Comparison of ENCODE assay signal across 13 cellular contexts in the genomic region with DNA sequence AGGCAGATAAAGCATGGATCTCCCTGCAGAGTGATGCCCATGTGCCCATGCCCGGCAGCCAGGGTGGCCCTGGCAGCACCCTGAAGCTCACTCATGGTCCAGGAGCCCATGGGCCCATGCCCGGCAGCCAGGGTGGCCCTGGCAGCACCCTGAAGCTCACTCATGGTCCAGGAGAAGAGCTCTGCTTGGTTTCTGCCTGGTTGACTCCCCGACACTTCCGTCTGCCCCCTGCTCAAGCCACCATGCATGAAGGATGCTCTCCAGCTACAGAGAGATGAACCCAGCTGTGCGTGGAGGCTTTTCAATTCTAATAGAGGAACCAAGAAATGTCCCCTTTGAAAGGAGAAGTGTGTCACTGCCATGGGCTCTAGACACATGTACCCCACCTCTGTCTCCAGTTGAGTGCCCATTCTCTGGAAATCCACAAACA. TPM values are rescaled to one million over a fixed set of nuclear protein-coding genes. Genes with fewer than 3 reads are reported as not detected.
DNase-seq lines count a peak whose midpoint lies in the region; ATAC-seq and TF ChIP-seq lines count a peak whose summit lies in the region.
"Had no signal": no experiment of that assay in that cellular context is flagged by ENCODE, and none has a peak within 500 bp of the region (broad histone marks: within the 10 kb centered on the region; RNA-seq: fewer than 3 reads in every experiment).

No MANE protein-coding gene starts in this region.

- no peaks in the 10 kb centered on the region; the same call in 1 of the 2 replicates for H3K4me1 ChIP-seq in GM23338 (ENCODE audit: insufficient read depth)

- H3K4me3 ChIP-seq in GM23338: no peak overlapping the region

- H3K4me3 Mint-ChIP-seq in activated B cell treated with CpG ODN at 0.5 μM for 24 hours (peak overlapping the region; percentile 69), GM23338 (no peak overlapping the region)
- H3K4me3 Mint-ChIP-seq: activated CD8-positive, alpha-beta T cell treated with anti-CD3 and anti-CD28 coated beads for 36 hours had no signal

- H3K9me3 Mint-ChIP-seq in activated B cell treated with CpG ODN at 0.5 μM for 24 hours: no peaks in the 10 kb centered on the region
- H3K9me3 Mint-ChIP-seq in GM23338: no peaks in the 10 kb centered on the region
- H3K9me3 Mint-ChIP-seq: activated CD8-positive, alpha-beta T cell treated with anti-CD3 and anti-CD28 coated beads for 36 hours had no signal

- CTCF ChIA-PET in activated B cell treated with CpG ODN at 0.5 μM for 24 hours (lab: Charles Lee): interaction anchor here (0.6 to 1.7 kb wide), 7 partner anchors 25 to 235 kb away, joined by 3 to 15 read pairs (median 3); partner anchors contain the start of gene ARL2BP

- ATAC-seq in GM18505 (IDR thresholded peaks at IDR 0.05; ENCODE audit: unreplicated experiment): peak; percentile 67
- peak; percentile 65 for ATAC-seq in GM21360 (IDR thresholded peaks at IDR 0.05; ENCODE audit: unreplicated experiment)
- peak; percentile 66 for ATAC-seq in HG03064 (IDR thresholded peaks at IDR 0.05; ENCODE audit: low read depth, unreplicated experiment)
- peak; percentile 89 for ATAC-seq in activated B cell treated with CpG ODN at 0.5 μM for 24 hours (ENCODE audit: low read depth)
- ATAC-seq in GM23338: no peak
- ATAC-seq: activated CD8-positive, alpha-beta T cell treated with anti-CD3 and anti-CD28 coated beads for 36 hours; HepG2 had no signal

- H3K9me2 ChIP-seq in GM23338 (ENCODE audit: insufficient read depth): no peaks in the 10 kb centered on the region

- H3F3A ChIP-seq in GM23338 (replicated peaks; ENCODE audit: low read depth): peaks cover 4% of the 10 kb centered on the region

- no peak overlapping the region for H3K4me2 ChIP-seq in GM23338

- H3K36me3 Mint-ChIP-seq in activated B cell treated with CpG ODN at 0.5 μM for 24 hours (ENCODE audit: low read depth): no peaks in the 10 kb centered on the region
- H3K36me3 Mint-ChIP-seq in GM23338 (ENCODE audit: low read depth): no peaks in the 10 kb centered on the region

- intact Hi-C loops in activated B cell treated with CpG ODN at 0.5 μM for 24 hours (cut with micrococcal nuclease): loop anchor here (1.0 to 10.0 kb wide), 10 partner anchors 13 to 449 kb away; partner anchors contain the start of genes CCL22, CETP and KATNB1

- H3K27ac ChIP-seq in GM23338 (ENCODE audit: low read depth): no peak overlapping the region

- POLR2A ChIA-PET in activated B cell treated with CpG ODN at 0.5 μM for 24 hours (lab: Charles Lee): interaction anchor here (0.8 to 3.7 kb wide), 16 partner anchors 13 to 227 kb away, joined by 3 to 22 read pairs (median 8); partner anchors contain the start of genes CIAPIN1, COQ9, POLR2C and PSME3IP1

- H3K4me1 Mint-ChIP-seq in activated B cell treated with CpG ODN at 0.5 μM for 24 hours (peaks cover 68% of the 10 kb centered on the region), GM23338 (peaks cover 23% of the 10 kb centered on the region)

- no peaks in the 10 kb centered on the region for H3K79me2 ChIP-seq in GM23338 (replicated peaks; ENCODE audit: insufficient read depth)

- no peak for TF ChIP-seq CTCF in activated B cell treated with CpG ODN at 0.5 μM for 24 hours (IDR thresholded peaks at IDR 0.05)
- no peak for TF ChIP-seq CTCF in GM23338 (conservative IDR thresholded peaks at IDR 0.05; ENCODE audit: low read depth in 2 of 2)

- H2AFZ ChIP-seq in GM23338: no peak overlapping the region

- H3K27ac Mint-ChIP-seq in activated B cell treated with CpG ODN at 0.5 μM for 24 hours (peak overlapping the region; percentile 81), GM23338 (no peak overlapping the region)
- H3K27ac Mint-ChIP-seq: activated CD8-positive, alpha-beta T cell treated with anti-CD3 and anti-CD28 coated beads for 36 hours had no signal

- no peaks in the 10 kb centered on the region for H3K36me3 ChIP-seq in GM23338 (ENCODE audit: insufficient read depth)

- TF ChIP-seq POLR2A in GM18505 (IDR thresholded peaks at IDR 0.05; ENCODE audit: borderline replicate concordance, extremely low read depth, insufficient read depth, insufficient read length): peak; percentile 29

- H3K27me3 Mint-ChIP-seq in activated B cell treated with CpG ODN at 0.5 μM for 24 hours (no peaks in the 10 kb centered on the region), GM23338 (ENCODE audit: insufficient read depth, low read depth, poor library complexity) (peaks cover 11% of the 10 kb centered on the region)
- H3K27me3 Mint-ChIP-seq: activated CD8-positive, alpha-beta T cell treated with anti-CD3 and anti-CD28 coated beads for 36 hours had no signal

- H3K27me3 ChIP-seq in GM23338 (ENCODE audit: insufficient read depth): no peaks in the 10 kb centered on the region

- no peaks in the 10 kb centered on the region for H4K20me1 ChIP-seq in GM23338 (replicated peaks; ENCODE audit: insufficient read depth)

- DNase-seq in activated B cell treated with CpG ODN at 0.5 μM for 24 hours (peak; percentile 52), NCI-H2227 (lab: John Stamatoyannopoulos, UW; ENCODE audit: unreplicated experiment) (no peak), dedifferentiated amniotic fluid mesenchymal stem cell (ENCODE audit: extremely low spot score) (no peak), GM23338 (ENCODE audit: low spot score) (no peak), NCI-H2171 (lab: John Stamatoyannopoulos, UW) (no peak)
- DNase-seq: activated CD8-positive, alpha-beta T cell treated with anti-CD3 and anti-CD28 coated beads for 36 hours; anterior cingulate cortex; COR-L47 had no signal

TF ChIP-seq in GM23338, 12 proteins besides CTCF, POLR2A, EP300 and RAD21 (continues in another document):
- TF ChIP-seq STAT1 (IDR thresholded peaks at IDR 0.05; ENCODE audit: unreplicated experiment): no peak

RNA-seq across cellular contexts. Expression of gene CCL17, which starts 8.7 kb away (rescaled TPM):
- 6.7 and 7.0 TPM in 2 replicates for total RNA-seq in activated B cell treated with CpG ODN at 0.5 μM for 24 hours
- total RNA-seq in GM23338 (2014; rRNA removed; shearing (Covaris generic)): not detected in 2 replicates
- polyA plus RNA-seq in GM23338 (2016; fragmentation: Nextera tagmentation; extraction: Ambion mirVana): not detected in 2 replicates
- total RNA-seq: HepG2, myocyte had no signal
- polyA plus RNA-seq: HepG2 had no signal

RNA-seq across cellular contexts. Expression of gene CIAPIN1, which starts 33.9 kb away (rescaled TPM):
- 47.1 and 52.3 TPM in 2 replicates for total RNA-seq in activated B cell treated with CpG ODN at 0.5 μM for 24 hours
- total RNA-seq in GM23338 (2014; rRNA removed; shearing (Covaris generic)): 70.3 and 75.4 TPM in 2 replicates
- polyA plus RNA-seq in GM23338 (2016; fragmentation: Nextera tagmentation; extraction: Ambion mirVana): 36.5 and 40.0 TPM in 2 replicates

RNA-seq across cellular contexts. Expression of gene COQ9, which starts 34.0 kb away (rescaled TPM):
- total RNA-seq in activated B cell treated with CpG ODN at 0.5 μM for 24 hours: 30.4 and 34.1 TPM in 2 replicates
- total RNA-seq in GM23338 (2014; rRNA removed; shearing (Covaris generic)): 24.7 and 36.3 TPM in 2 replicates
- polyA plus RNA-seq in GM23338 (2016; fragmentation: Nextera tagmentation; extraction: Ambion mirVana): 26.6 and 28.6 TPM in 2 replicates

RNA-seq across cellular contexts. Expression of gene CX3CL1, which starts 41.0 kb away (rescaled TPM):
- 0.27 and 0.31 TPM in 2 replicates for total RNA-seq in activated B cell treated with CpG ODN at 0.5 μM for 24 hours
- 0.16 and 2.8 TPM in 2 replicates for total RNA-seq in GM23338 (2014; rRNA removed; shearing (Covaris generic))
- 0.24 and 0.30 TPM in 2 replicates for polyA plus RNA-seq in GM23338 (2016; fragmentation: Nextera tagmentation; extraction: Ambion mirVana)
- total RNA-seq: myocyte had no signal

RNA-seq across cellular contexts. Expression of gene POLR2C, which starts 49.2 kb away (rescaled TPM):
- 52.2 and 56.6 TPM in 2 replicates for total RNA-seq in activated B cell treated with CpG ODN at 0.5 μM for 24 hours
- total RNA-seq in GM23338 (2014; rRNA removed; shearing (Covaris generic)): 107 and 123 TPM in 2 replicates
- 36.4 and 37.6 TPM in 2 replicates for polyA plus RNA-seq in GM23338 (2016; fragmentation: Nextera tagmentation; extraction: Ambion mirVana)
